ENCODE assay signal across 8 cellular contexts in the genomic region with DNA sequence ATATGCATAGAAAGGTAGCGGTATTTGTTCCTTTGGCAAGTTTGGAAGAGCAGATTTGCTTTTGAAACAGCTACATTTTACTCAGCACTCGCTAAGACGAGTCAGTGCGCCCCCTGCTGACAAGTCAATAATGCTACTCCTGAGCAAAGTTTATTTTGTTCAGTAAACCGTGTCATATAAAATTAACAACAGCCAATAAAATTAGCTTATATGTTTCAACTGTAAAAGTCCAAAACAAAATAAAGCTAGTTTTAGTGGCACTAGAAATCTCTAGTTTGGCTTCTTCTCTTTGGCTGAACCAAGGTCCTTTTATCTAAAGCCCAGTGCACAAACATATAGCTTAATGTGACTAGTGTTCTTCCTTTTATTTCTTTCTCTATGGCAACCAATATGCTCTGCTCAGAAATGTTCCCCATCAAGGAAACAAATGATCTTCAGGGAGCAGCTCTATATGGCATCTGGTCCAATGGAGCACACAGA. TPM values are rescaled to one million over a fixed set of nuclear protein-coding genes. Genes with fewer than 3 reads are reported as not detected.
DNase-seq lines count a peak whose midpoint lies in the region; ATAC-seq, FAIRE-seq and TF ChIP-seq lines count a peak whose summit lies in the region.

No MANE protein-coding gene starts in this region.

- WGBS in mammary epithelial cell (ENCODE audit: low coverage, missing lambda C conversion rate), result 0% methylated on average over 4 of the region's 5 CpGs
- under 1% methylated on average over 5 of the region's 5 CpGs for WGBS in right lobe of liver (ENCODE audit: insufficient coverage, low coverage, low lambda C conversion rate, missing lambda C conversion rate)

- peak; percentile 8 for DNase-seq in AG09309 (ENCODE audit: low read depth)
- DNase-seq in GM12891 (ENCODE audit: insufficient read length, low spot score), result no peak
- DNase-seq in Kasumi-1 (lab: John Stamatoyannopoulos, UW), result peak; percentile 77 to 80
- DNase-seq in mammary epithelial cell, result peak; percentile 21
- DNase-seq in right lobe of liver, result peak; percentile 67 to 73 (median 69)
- peak; percentile 49 for DNase-seq in stimulated activated CD8-positive, alpha-beta memory T cell treated with anti-CD3 and anti-CD28 coated beads, Interleukin-7, amount 100 ng/mL, for 24 hours (ENCODE audit: low read depth)

- H4K20me1 ChIP-seq in SU-DHL-6 (ENCODE audit: low read depth, low read length) (no peaks in the 10 kb centered on the region), mammary epithelial cell (ENCODE audit: insufficient read depth, low read length) (no peaks in the 10 kb centered on the region)

- H3K9me3 ChIP-seq in SU-DHL-6 (ENCODE audit: insufficient read depth, low read length), result no peaks in the 10 kb centered on the region
- peaks cover 9% of the 10 kb centered on the region for H3K9me3 ChIP-seq in mammary epithelial cell (replicated peaks; ENCODE audit: insufficient read depth, low read length)
- H3K9me3 ChIP-seq in right lobe of liver, result no peaks in the 10 kb centered on the region

- H3K36me3 ChIP-seq in SU-DHL-6 (ENCODE audit: low read length) (no peaks in the 10 kb centered on the region), mammary epithelial cell (ENCODE audit: insufficient read depth, low read length) (no peaks in the 10 kb centered on the region), right lobe of liver (no peaks in the 10 kb centered on the region)

- intact Hi-C loops in mammary epithelial cell (cut with micrococcal nuclease), result loop anchor here (2.0 kb wide), 1 partner anchor 1689 kb away; no protein-coding TSS in a partner anchor
- intact Hi-C loops in right lobe of liver (cut with DNase I), result no loop called here

- TF ChIP-seq POLR2A in GM12891 (IDR thresholded peaks at IDR 0.05; ENCODE audit: low read depth, low read length) (no peak), right lobe of liver (IDR thresholded peaks at IDR 0.05) (no peak)

- H3K9me2 ChIP-seq in SU-DHL-6 (replicated peaks; ENCODE audit: insufficient read depth, low read length), result no peaks in the 10 kb centered on the region

- TF ChIP-seq CTCF in AG09309 (IDR thresholded peaks at IDR 0.05; ENCODE audit: control insufficient read depth, insufficient read depth, low read depth, low read length, missing control alignments) (peak; percentile 64), SU-DHL-6 (IDR thresholded peaks at IDR 0.05; ENCODE audit: insufficient read depth, low read length, poor library complexity, severe bottlenecking) (peak; percentile 93), mammary epithelial cell (conservative IDR thresholded peaks at IDR 0.05 in 1 of 2, IDR thresholded peaks at IDR 0.05 in 1 of 2; ENCODE audit: extremely low read depth in 1 of 2, insufficient read depth in 1 of 2, low read depth in 1 of 2, low read length in 2 of 2) (peak; percentile 68 to 74), right lobe of liver (IDR thresholded peaks at IDR 0.05) (peak; percentile 64 to 81 (median 78))

- H3K4me2 ChIP-seq in SU-DHL-6 (ENCODE audit: low read depth, low read length, poor library complexity, severe bottlenecking) (no peak overlapping the region), mammary epithelial cell (ENCODE audit: insufficient read depth, low read depth, low read length) (no peak overlapping the region)

- H3K79me2 ChIP-seq in SU-DHL-6 (ENCODE audit: insufficient read depth, low read length) (no peaks in the 10 kb centered on the region), mammary epithelial cell (ENCODE audit: insufficient read depth, low read length) (no peaks in the 10 kb centered on the region)

- H3K4me3 ChIP-seq in AG09309 (ENCODE audit: control insufficient read depth, low read depth, low read length) (no peak overlapping the region), SU-DHL-6 (ENCODE audit: insufficient read depth, low read length, poor library complexity, severe bottlenecking) (no peak overlapping the region), mammary epithelial cell (replicated peaks in 1 of 3; ENCODE audit: insufficient read depth in 1 of 3, low read depth in 2 of 3, low read length in 3 of 3) (no peak overlapping the region), right lobe of liver (no peak overlapping the region)

- no peaks in the 10 kb centered on the region for H3F3A ChIP-seq in SU-DHL-6 (ENCODE audit: insufficient read depth)

- H3K27me3 ChIP-seq in SU-DHL-6 (ENCODE audit: low read length), result no peaks in the 10 kb centered on the region
- H3K27me3 ChIP-seq in mammary epithelial cell (ENCODE audit: insufficient read depth, low read length), result peaks cover 57% of the 10 kb centered on the region
- H3K27me3 ChIP-seq in right lobe of liver, result peaks cover 10 to 52% of the 10 kb centered on the region in 2 donors

- BruUV-seq in mammary epithelial cell (replicated peaks; lab: Mats Ljungman, UMichigan), result no TSS peak

- H3K4me1 ChIP-seq in mammary epithelial cell (ENCODE audit: insufficient read depth, low read length) (no peaks in the 10 kb centered on the region), right lobe of liver (peaks cover 0 to 18% (median 0%) of the 10 kb centered on the region in 4 donors)

- CTCF ChIA-PET in mammary epithelial cell (lab: Charles Lee; ENCODE audit: low non-redundant PET), result interaction anchor here (0.6 kb wide), 1 partner anchor 307 kb away, joined by 6 read pairs; no protein-coding TSS in a partner anchor

- H2AFZ ChIP-seq in SU-DHL-6 (ENCODE audit: low read depth, low read length, severe bottlenecking) (no peak overlapping the region), mammary epithelial cell (ENCODE audit: low read depth, low read length) (no peak overlapping the region)

- in situ Hi-C loops in mammary epithelial cell (cut with MboI; ENCODE audit: low sequenced_read_pairs in 2 of 2), result loop anchor here in 1 of 2 donors (25.0 kb wide), 1 partner anchor 1687 kb away; no protein-coding TSS in a partner anchor

- H3K9ac ChIP-seq in SU-DHL-6 (ENCODE audit: low read length) (no peak overlapping the region), mammary epithelial cell (ENCODE audit: insufficient read depth, low read length) (no peak overlapping the region)

- dilution Hi-C loops in mammary epithelial cell (cut with HindIII; ENCODE audit: low sequenced_read_pairs), result no loop called here

- ATAC-seq in right lobe of liver (peak; percentile 64 to 79 (median 76)), HG02938 (IDR thresholded peaks at IDR 0.05; ENCODE audit: unreplicated experiment) (no peak)

- FAIRE-seq in GM12891 (lab: Jason Lieb, UNC), result peak; percentile 54

- H3K27ac ChIP-seq in SU-DHL-6 (ENCODE audit: low read depth, low read length) (no peak overlapping the region), mammary epithelial cell (ENCODE audit: insufficient read depth, low read depth, low read length) (no peak overlapping the region), right lobe of liver (no peak overlapping the region)

TF ChIP-seq in GM12891, 5 proteins besides CTCF, POLR2A, EP300 and RAD21:
- TF ChIP-seq SPI1 (IDR thresholded peaks at IDR 0.05; ENCODE audit: low read depth, low read length), result no peak
- TF ChIP-seq POLR2AphosphoS5 (IDR thresholded peaks at IDR 0.05; ENCODE audit: low read depth, low read length), result no peak

RNA-seq across cellular contexts. Expression of a gene that starts 4.3 kb away (rescaled TPM):
- not detected for polyA plus RNA-seq in GM12891 (2012; ENCODE audit: low read depth, missing spikeins)
- not detected for total RNA-seq in mammary epithelial cell
- not detected for polyA plus RNA-seq in mammary epithelial cell
- polyA minus RNA-seq in mammary epithelial cell, result not detected
- not detected for total RNA-seq in right lobe of liver
